ENCODE assay signal across 8 cellular contexts in the genomic region with DNA sequence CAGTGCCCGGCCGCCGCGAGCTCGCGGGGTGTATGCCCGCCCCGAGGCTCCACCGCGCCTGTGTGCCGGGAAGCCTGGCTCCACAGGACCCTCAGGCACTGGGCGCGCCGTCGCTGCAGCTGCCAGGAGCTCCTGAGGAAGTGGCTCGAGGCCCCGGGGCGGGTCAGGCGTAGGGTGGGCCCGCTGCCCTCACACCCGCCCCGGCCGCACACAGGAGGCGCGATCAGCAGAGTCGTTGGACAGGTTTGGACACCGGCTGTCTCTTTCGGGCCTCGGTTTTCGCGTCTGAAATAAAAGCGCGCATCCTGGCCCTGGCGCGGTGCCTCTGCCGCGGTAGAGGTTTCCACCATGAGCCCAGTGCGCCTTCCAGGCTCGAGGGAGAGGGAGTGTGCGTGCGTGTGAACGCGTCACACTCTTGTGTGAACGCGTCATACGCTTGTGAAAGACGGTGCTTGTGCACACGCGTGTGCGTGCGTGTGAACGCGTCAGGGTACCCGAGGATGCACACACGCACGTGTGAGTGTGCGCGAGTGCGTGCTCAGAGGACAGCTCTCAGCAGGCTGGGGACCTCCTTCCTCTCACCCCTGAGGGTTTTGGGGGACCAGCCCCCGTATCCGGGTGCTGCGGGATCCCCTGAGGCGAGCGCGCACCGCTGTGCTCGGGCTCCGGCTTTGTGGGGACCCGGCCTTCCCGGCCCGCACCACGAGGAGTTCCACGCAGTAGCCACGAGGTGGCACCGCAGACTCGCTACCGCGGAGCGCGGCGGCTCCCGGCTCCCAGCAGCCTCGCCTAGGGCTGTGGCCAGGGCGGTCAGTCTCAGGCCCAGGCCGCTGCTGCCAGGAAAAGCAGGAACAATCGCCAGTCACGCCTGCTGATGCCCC.
DNase-seq lines count a peak whose midpoint lies in the region; ATAC-seq lines count a peak whose summit lies in the region.

No MANE protein-coding gene starts in this region.

- H3K36me3 Mint-ChIP-seq in T-helper 2 cell treated with Interferon-gamma antibody and Interleukin-4, amounts not matched to agents 5 μg/mL and 100 μg/mL, for 36 hours (ENCODE audit: low read depth): no peaks in the 10 kb centered on the region

- peaks cover 33% of the 10 kb centered on the region for H3K27me3 Mint-ChIP-seq in T-helper 2 cell treated with Interferon-gamma antibody and Interleukin-4, amounts not matched to agents 5 μg/mL and 100 μg/mL, for 36 hours (ENCODE audit: low read depth)

- in situ Hi-C loops in KBM-7 (cut with MboI; ENCODE audit: low pct_unique_long_range_greater_than_20kb, low sequenced_read_pairs): loop anchor here (25.0 kb wide), 1 partner anchor 221 kb away; a partner anchor contains a TSS

- H3K4me1 Mint-ChIP-seq in T-helper 2 cell treated with Interferon-gamma antibody and Interleukin-4, amounts not matched to agents 5 μg/mL and 100 μg/mL, for 36 hours (ENCODE audit: low read depth): no peaks in the 10 kb centered on the region

- H3K4me3 Mint-ChIP-seq in T-helper 2 cell treated with Interferon-gamma antibody and Interleukin-4, amounts not matched to agents 5 μg/mL and 100 μg/mL, for 36 hours: no peak overlapping the region

- peak; percentile 82 for DNase-seq in Ammon's horn (ENCODE audit: low spot score)
- DNase-seq in KBM-7: peak; percentile 60
- DNase-seq in T-helper 2 cell treated with Interferon-gamma antibody and Interleukin-4, amounts not matched to agents 5 μg/mL and 100 μg/mL, for 36 hours (ENCODE audit: low spot score): peak; percentile 29
- peak; percentile 29 for DNase-seq in central memory CD4-positive, alpha-beta T cell
- peak; percentile 74 for DNase-seq in inferior parietal cortex (ENCODE audit: extremely low spot score)
- peak; percentile 36 for DNase-seq in smooth muscle cell of the brain vasculature (ENCODE audit: low read depth, low spot score)
- DNase-seq in HuH-7.5 (ENCODE audit: low spot score): no peak

- H3K27ac Mint-ChIP-seq in T-helper 2 cell treated with Interferon-gamma antibody and Interleukin-4, amounts not matched to agents 5 μg/mL and 100 μg/mL, for 36 hours: no peak overlapping the region

- H3K9me3 Mint-ChIP-seq in T-helper 2 cell treated with Interferon-gamma antibody and Interleukin-4, amounts not matched to agents 5 μg/mL and 100 μg/mL, for 36 hours: no peaks in the 10 kb centered on the region

- peak; percentile 94 for ATAC-seq in GM18867 (IDR thresholded peaks at IDR 0.05; ENCODE audit: unreplicated experiment)
